8 cellular contexts compared by ENCODE assay signal in the genomic region with DNA sequence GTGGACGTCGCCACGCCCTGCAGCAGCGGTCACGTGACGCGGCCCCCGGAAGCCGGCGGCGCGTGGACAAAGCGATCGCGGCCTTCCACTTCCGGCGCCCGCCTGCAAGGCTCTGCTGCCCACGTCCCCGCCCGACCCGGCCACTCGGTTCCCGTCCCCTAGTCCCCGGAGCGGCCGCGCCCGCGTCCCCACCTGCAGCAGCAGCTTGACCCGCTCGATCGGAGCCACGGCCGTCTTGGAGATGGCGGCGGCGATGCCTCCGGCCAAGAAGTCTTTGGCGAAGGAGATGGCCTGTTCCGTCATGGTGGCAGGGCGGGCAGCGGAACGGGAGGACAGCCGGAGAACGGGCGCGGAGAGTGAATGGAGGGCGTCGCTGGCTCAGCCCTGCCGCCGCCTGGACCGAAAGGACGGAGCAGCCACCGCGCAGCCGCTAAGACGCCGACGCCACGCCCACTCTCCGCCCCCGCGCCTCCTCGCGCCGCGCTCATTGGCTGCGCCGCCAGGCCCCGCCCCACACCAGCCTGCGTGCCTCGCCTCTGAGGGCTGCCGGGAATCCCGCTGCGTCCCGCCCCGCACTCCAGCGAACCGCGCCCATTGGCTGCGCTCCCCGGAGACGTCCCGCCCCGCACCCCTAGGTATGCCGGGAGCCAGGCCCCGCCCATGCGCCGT. TPM values are rescaled to one million over a fixed set of nuclear protein-coding genes. Genes with fewer than 3 reads are reported as not detected.
A peak's percentile ranks its signal among the peaks of the same experiment; 100 is the strongest.
DNase-seq lines count a peak whose midpoint lies in the region; ATAC-seq and TF ChIP-seq lines count a peak whose summit lies in the region.

A gene (minus strand): TSS at position 407 of the 669 bp plus-strand sequence. CDS start 104 bp downstream, at position 303.

- no peaks in the 10 kb centered on the region for H3K27me3 ChIP-seq in WERI-Rb-1 (ENCODE audit: insufficient read depth, low read depth, severe bottlenecking)
- no peaks in the 10 kb centered on the region for H3K27me3 ChIP-seq in left lung

- H3K36me3 ChIP-seq in WERI-Rb-1, result peaks cover 70% of the 10 kb centered on the region
- H3K36me3 ChIP-seq in left lung, result peaks cover 0 to 51% of the 10 kb centered on the region in 2 donors

- peaks cover 13 to 59% of the 10 kb centered on the region in 2 donors for H3K4me1 ChIP-seq in left lung

- H3K9me3 ChIP-seq in WERI-Rb-1 (ENCODE audit: severe bottlenecking) (no peaks in the 10 kb centered on the region), left lung (no peaks in the 10 kb centered on the region)

- H3K4me3 ChIP-seq in WERI-Rb-1 (ENCODE audit: low read depth, low read length), result peak within 1 kb of the TSS; percentile 98
- H3K4me3 ChIP-seq in choroid plexus epithelial cell (ENCODE audit: low read depth, low read length), result peak within 1 kb of the TSS; percentile 100
- peak within 1 kb of the TSS; percentile 99 to 100 for H3K4me3 ChIP-seq in left lung

- H3K27ac ChIP-seq in WERI-Rb-1 (peak within 1 kb of the TSS; percentile 99), left lung (peak within 1 kb of the TSS; percentile 97 to 98)

- intact Hi-C loops in left lung (cut with DNase I), result no loop called here

- peak; percentile 99 for DNase-seq in activated gamma-delta T cell treated with Interleukin-2 at 50 U/mL for 16 hours
- no peak for DNase-seq in activated gamma-delta T cell (lab: John Stamatoyannopoulos, UW)
- peak; percentile 98 for DNase-seq in WERI-Rb-1
- DNase-seq in choroid plexus epithelial cell (ENCODE audit: low read depth), result peak; percentile 99
- DNase-seq in left lung, result peak; percentile 99
- DNase-seq in stimulated activated CD4-positive, alpha-beta T cell treated with anti-CD3 and anti-CD28 coated beads, Interleukin-4, amount 100 ng/mL, for 24 hours, result peak; percentile 100
- no peak for DNase-seq in NCI-H748 treated with DMSO at 0.1 percent for 48 hours (lab: John Stamatoyannopoulos, UW)

- 0 out of 2 replicates have a peak, but pooled peaks have one; percentile 13 for TF ChIP-seq CTCF in WERI-Rb-1 (IDR thresholded peaks at IDR 0.05; ENCODE audit: low read depth, low read length)
- peak; percentile 15 for TF ChIP-seq CTCF in choroid plexus epithelial cell (conservative IDR thresholded peaks at IDR 0.05; ENCODE audit: low read depth, low read length)
- peak in 1 of 2 donors; percentile 32 for TF ChIP-seq CTCF in left lung (IDR thresholded peaks at IDR 0.05)

- ATAC-seq in HG03196 (IDR thresholded peaks at IDR 0.05; ENCODE audit: unreplicated experiment) (peak; percentile 95), left lung (peak; percentile 96)

RNA-seq across cellular contexts. Expression of the gene that starts here (rescaled TPM):
- 100 to 1,000 TPM; 285 to 337 TPM for total RNA-seq in left lung

Comparison
In these comparisons a context has a peak if more than half of its experiments do, and no peak if none do; other contexts are left out.
1. DNase-seq: peak in activated gamma-delta T cell treated with Interleukin-2 at 50 U/mL for 16 hours (single experiment), WERI-Rb-1 (single experiment), choroid plexus epithelial cell (single experiment), left lung (2 of 2) and stimulated activated CD4-positive, alpha-beta T cell treated with anti-CD3 and anti-CD28 coated beads, Interleukin-4, amount 100 ng/mL, for 24 hours (single experiment); none in activated gamma-delta T cell (single experiment) and NCI-H748 treated with DMSO at 0.1 percent for 48 hours (single experiment).
2. Peak in every context shown above with its lines, with median percentiles within 50 percentile points of each other: H3K4me3 ChIP-seq.